Comparison of ENCODE assay signal across 8 cellular contexts in the genomic region with DNA sequence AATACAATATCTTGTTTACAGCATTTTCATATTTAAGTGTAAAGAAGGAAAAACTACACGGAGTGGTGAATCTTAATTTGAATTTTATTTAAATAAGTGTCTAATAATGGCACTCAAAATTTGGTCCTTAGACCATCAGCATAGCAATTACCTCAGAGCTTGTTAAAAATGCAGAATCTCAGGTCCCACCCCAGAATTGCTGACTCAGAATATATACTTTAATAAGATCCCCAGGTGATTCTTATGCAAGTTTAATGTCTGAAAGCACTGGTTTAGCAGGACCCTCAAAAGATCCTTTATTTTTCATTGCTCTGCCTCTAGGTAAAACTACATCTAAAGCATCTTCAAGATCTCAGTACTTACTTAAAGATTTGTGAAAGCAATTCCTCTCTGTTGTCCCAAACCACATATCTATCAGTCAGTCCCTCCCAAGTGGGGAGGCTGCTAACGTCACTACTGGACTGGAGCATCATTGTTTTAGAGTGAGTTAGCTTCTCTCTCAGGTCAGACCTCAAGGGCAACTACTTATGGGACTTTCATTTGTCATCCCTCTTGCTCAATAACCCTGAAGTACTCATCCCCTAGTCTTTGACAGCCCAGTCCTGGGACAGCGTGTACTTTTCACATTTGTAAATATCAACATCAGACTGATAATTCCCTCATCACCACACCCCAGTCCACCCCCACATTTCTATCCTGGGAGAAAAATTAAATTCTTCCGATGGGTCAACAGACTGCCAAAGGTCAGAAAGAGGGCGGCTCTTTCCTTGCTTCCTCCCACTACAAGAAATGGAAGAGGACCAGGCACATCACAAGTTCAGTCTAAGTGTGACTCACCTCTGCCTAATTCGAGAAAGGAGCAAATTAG.
A peak's percentile ranks its signal among the peaks of the same experiment; 100 is the strongest.
DNase-seq lines count a peak whose midpoint lies in the region; ATAC-seq and TF ChIP-seq lines count a peak whose summit lies in the region.

No MANE protein-coding gene starts in this region.

- no peak overlapping the region for H3K27ac ChIP-seq in foreskin keratinocyte

- peak; percentile 53 for ATAC-seq in foreskin keratinocyte
- no peak for ATAC-seq in GM19455 (IDR thresholded peaks at IDR 0.05; ENCODE audit: unreplicated experiment)
- ATAC-seq in HG03025 (IDR thresholded peaks at IDR 0.05; ENCODE audit: low FRiP score, unreplicated experiment) = no peak

- peaks cover 4% of the 10 kb centered on the region for H3K4me1 ChIP-seq in foreskin keratinocyte

- no peak overlapping the region for H3K4me3 ChIP-seq in retinal pigment epithelial cell (ENCODE audit: low read length)

- DNase-seq in Caki2 (ENCODE audit: low read depth) (peak; percentile 51), SK-MEL-5 (ENCODE audit: low read depth, low spot score) (peak; percentile 96), foreskin keratinocyte (peak in 1 of 2 donors; percentile 58), retinal pigment epithelial cell (ENCODE audit: low read depth) (peak; percentile 48), GM13977 (ENCODE audit: low spot score) (no peak)
- DNase-seq in activated CD4-positive, alpha-beta T cell treated with anti-CD3 and anti-CD28 coated beads for 1 hour = no peak

- TF ChIP-seq CTCF in foreskin keratinocyte (conservative IDR thresholded peaks at IDR 0.05) (no peak), retinal pigment epithelial cell (conservative IDR thresholded peaks at IDR 0.05; ENCODE audit: low read depth, low read length) (no peak), GM13977 (IDR thresholded peaks at IDR 0.05; ENCODE audit: extremely low read depth, insufficient read depth, missing control alignments) (no peak)

- in situ Hi-C loops in Caki2 (cut with HindIII; ENCODE audit: low pct_unique_long_range_greater_than_20kb, low sequenced_read_pairs) (no loop called here), SK-MEL-5 (cut with HindIII; ENCODE audit: low pct_unique_long_range_greater_than_20kb, low sequenced_read_pairs) (no loop called here), GM13977 (cut with MboI; ENCODE audit: low pct_unique_long_range_greater_than_20kb, low sequenced_read_pairs, unreplicated experiment) (no loop called here)

- no peaks in the 10 kb centered on the region for H3K27me3 ChIP-seq in foreskin keratinocyte

Comparison
In these comparisons a context has a peak if more than half of its experiments do, and no peak if none do; other contexts are left out.
1. DNase-seq: peak in Caki2 (single experiment), SK-MEL-5 (single experiment) and retinal pigment epithelial cell (single experiment); none in GM13977 (single experiment) and activated CD4-positive, alpha-beta T cell treated with anti-CD3 and anti-CD28 coated beads for 1 hour (single experiment).